ENCODE assay signal across 8 cellular contexts in the genomic region with DNA sequence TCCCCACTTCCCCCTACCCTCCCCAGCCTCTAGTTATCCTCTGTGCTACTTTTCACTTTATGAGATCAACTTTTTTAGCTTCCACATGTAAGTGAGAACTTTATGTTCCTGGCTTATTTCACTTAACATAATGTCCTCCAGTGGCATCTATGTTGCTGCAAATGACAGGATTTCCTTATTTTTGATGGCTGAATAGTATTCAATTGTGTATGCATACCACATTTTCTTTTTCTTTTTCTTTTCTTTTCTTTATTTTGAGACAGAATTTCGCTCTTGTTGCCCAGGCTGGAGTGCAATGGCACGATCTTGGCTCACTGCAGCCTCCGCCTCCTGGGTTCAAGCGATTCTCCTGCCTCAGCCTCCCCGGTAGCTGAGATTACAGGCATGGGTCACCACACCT. TPM values are rescaled to one million over a fixed set of nuclear protein-coding genes. Genes with fewer than 3 reads are reported as not detected.
A peak's percentile ranks its signal among the peaks of the same experiment; 100 is the strongest.
DNase-seq lines count a peak whose midpoint lies in the region; ATAC-seq and TF ChIP-seq lines count a peak whose summit lies in the region.
"Not testable (repeated sequence)": the region's sequence is repeated elsewhere in the genome, so short reads cannot be mapped to it uniquely, and the experiment has no call there.
"Had no signal": no experiment of that assay in that cellular context is flagged by ENCODE, and none has a peak within 500 bp of the region (broad histone marks: within the 10 kb centered on the region; RNA-seq: fewer than 3 reads in every experiment).

No MANE protein-coding gene starts in this region.

- H3F3A ChIP-seq in PC-9 (ENCODE audit: insufficient read depth, low read depth), result peaks cover 44% of the 10 kb centered on the region

- not testable (repeated sequence) for H3K9me3 ChIP-seq in PC-9 (ENCODE audit: insufficient read depth, low read depth); esophagus squamous epithelium; lower lobe of right lung; stomach; upper lobe of right lung

- not testable (repeated sequence) for H3K4me3 Mint-ChIP-seq in MCF 10A (ENCODE audit: unreplicated experiment)

- H3K27ac ChIP-seq in PC-9 (peak overlapping the region; percentile 82), esophagus squamous epithelium (peak overlapping the region in 3 of 4 donors; percentile 18 to 93 (median 86)), lower lobe of right lung (peak overlapping the region; percentile 50), stomach (peak overlapping the region in 3 of 5 donors; percentile 82 to 94 (median 86)), upper lobe of right lung (peak overlapping the region; percentile 63)

- H3K4me3 ChIP-seq in PC-9, esophagus squamous epithelium, lower lobe of right lung, stomach, upper lobe of right lung: not testable (repeated sequence)

- peaks cover 39% of the 10 kb centered on the region for H3K36me3 Mint-ChIP-seq in MCF 10A (ENCODE audit: insufficient read depth, unreplicated experiment)

- not testable (repeated sequence) for BruUV-seq in PC-9 (replicated peaks; lab: Mats Ljungman, UMichigan); MCF 10A (replicated peaks; lab: Mats Ljungman, UMichigan)

- TF ChIP-seq POLR2A in esophagus squamous epithelium (IDR thresholded peaks at IDR 0.05); stomach (IDR thresholded peaks at IDR 0.05): not testable (repeated sequence)

- WGBS in esophagus squamous epithelium, 2 donors, result 85 to 96% methylated on average over 5 of the region's 5 CpGs
- 93 to 97% (median 95%) methylated on average over 5 of the region's 5 CpGs for WGBS in stomach, 5 donors

- not testable (repeated sequence) for H3K79me2 ChIP-seq in PC-9 (ENCODE audit: low read depth)

- not testable (repeated sequence) for H3K9me2 ChIP-seq in PC-9 (ENCODE audit: insufficient read depth)

- peaks cover 69% of the 10 kb centered on the region for H3K4me1 ChIP-seq in PC-9 (replicated peaks; ENCODE audit: insufficient read depth)
- H3K4me1 ChIP-seq in esophagus squamous epithelium, result peaks cover 30 to 67% (median 35%) of the 10 kb centered on the region in 3 donors
- H3K4me1 ChIP-seq in lower lobe of right lung, result peaks cover 50% of the 10 kb centered on the region
- H3K4me1 ChIP-seq in stomach, result peaks cover 8 to 71% (median 42%) of the 10 kb centered on the region in 4 donors
- H3K4me1 ChIP-seq in upper lobe of right lung, result peaks cover 39% of the 10 kb centered on the region

- H2AFZ ChIP-seq in PC-9, result not testable (repeated sequence)

- H3K27me3 ChIP-seq in PC-9 (ENCODE audit: insufficient read depth, low read depth); esophagus squamous epithelium; lower lobe of right lung (ENCODE audit: low read depth); stomach; upper lobe of right lung: not testable (repeated sequence)

- not testable (repeated sequence) for H4K20me1 ChIP-seq in PC-9 (ENCODE audit: insufficient read depth)

- intact Hi-C loops in PC-9 (cut with micrococcal nuclease; ENCODE audit: unreplicated experiment); MCF 10A (cut with micrococcal nuclease); esophagus squamous epithelium (cut with DNase I); lower lobe of right lung (cut with DNase I); stomach (cut with DNase I; ENCODE audit: low total_unique reads); upper lobe of right lung (cut with DNase I): not testable (repeated sequence)

- peak overlapping the region; percentile 3; the same call in 1 of the 2 replicates for H3K4me2 ChIP-seq in PC-9

- peak overlapping the region; percentile 46 for H3K27ac Mint-ChIP-seq in MCF 10A (ENCODE audit: low read depth, unreplicated experiment)

- peak; percentile 16 for DNase-seq in CD1c-positive myeloid dendritic cell (ENCODE audit: extremely low spot score)
- DNase-seq in PC-9; MCF 10A (ENCODE audit: unreplicated experiment); esophagus squamous epithelium (lab: John Stamatoyannopoulos, UW); lower lobe of right lung; stomach; upper lobe of right lung: not testable (repeated sequence)

- not testable (repeated sequence) for TF ChIP-seq EP300 in stomach (IDR thresholded peaks at IDR 0.05)

- CTCF ChIA-PET in PC-9 (lab: Charles Lee), result not testable (repeated sequence)
- CTCF ChIA-PET in MCF 10A (lab: Yijun Ruan, JAX), result interaction anchor here (0.6 to 7.8 kb wide), 4 partner anchors 36 to 52 kb away, joined by 3 to 73 read pairs (median 4); no protein-coding TSS in a partner anchor

- peak in 1 of 2 donors; percentile 6 for ATAC-seq in lower lobe of right lung
- ATAC-seq in upper lobe of right lung, result not testable (repeated sequence)

- TF ChIP-seq CTCF in PC-9 (conservative IDR thresholded peaks at IDR 0.05); MCF 10A (IDR thresholded peaks at IDR 0.05; ENCODE audit: unreplicated experiment); esophagus squamous epithelium (IDR thresholded peaks at IDR 0.05); lower lobe of right lung (IDR thresholded peaks at IDR 0.05); stomach (IDR thresholded peaks at IDR 0.05); upper lobe of right lung (IDR thresholded peaks at IDR 0.05): not testable (repeated sequence)

- H3K36me3 ChIP-seq in PC-9 (ENCODE audit: low read depth); upper lobe of right lung: not testable (repeated sequence)
- H3K36me3 ChIP-seq in esophagus squamous epithelium (peaks cover 0 to 20% (median 4%) of the 10 kb centered on the region in 3 donors), lower lobe of right lung (peaks cover 13% of the 10 kb centered on the region), stomach (peaks cover 6 to 24% (median 17%) of the 10 kb centered on the region in 4 donors)

- H3K9me3 Mint-ChIP-seq in MCF 10A (ENCODE audit: unreplicated experiment), result not testable (repeated sequence)

- H3K4me1 Mint-ChIP-seq in MCF 10A (ENCODE audit: insufficient read depth, unreplicated experiment), result peaks cover 53% of the 10 kb centered on the region

- H3K27me3 Mint-ChIP-seq in MCF 10A (ENCODE audit: insufficient read depth, unreplicated experiment), result not testable (repeated sequence)

- POLR2A ChIA-PET in PC-9 (lab: Charles Lee; ENCODE audit: unreplicated experiment), result interaction anchor here (0.5 to 0.7 kb wide), 2 partner anchors 107 to 207 kb away, joined by 3 read pairs; no protein-coding TSS in a partner anchor
- POLR2A ChIA-PET in MCF 10A (lab: Yijun Ruan, JAX), result interaction anchor here (0.6 to 13.6 kb wide), 4 partner anchors 10 to 63 kb away, joined by 3 to 305 read pairs (median 56); no protein-coding TSS in a partner anchor

RNA-seq across cellular contexts. Expression of a gene that starts 44.8 kb away (rescaled TPM):
- total RNA-seq in PC-9 (2021) (26.1 and 29.3 TPM in 2 replicates), MCF 10A (2022) (34.1 and 42.3 TPM in 2 replicates), esophagus squamous epithelium (10 to 100 TPM in 3 of 4 donors, 1 to 10 TPM in 1; 7.1 to 22.1 (median 13.8) TPM), lower lobe of right lung (49.8 TPM), stomach (10 to 100 TPM in 4 of 5 donors, 1 to 10 TPM in 1; 7.2 to 63.0 (median 35.1) TPM), upper lobe of right lung (46.2 TPM)
- 10 to 100 TPM in 1 of 3 donors, 1 to 10 TPM in 2; 6.7 to 15.8 (median 7.4) TPM for polyA plus RNA-seq in stomach
- polyA plus RNA-seq: CD4-positive, CD25-positive, alpha-beta regulatory T cell had no signal
